Comparison of ENCODE assay signal across 1 cellular context in genomic region chr12:114680498-114681148, GRCh38.
TF ChIP-seq lines count a peak whose summit lies in the region.

No MANE protein-coding gene starts in this region.

TF ChIP-seq in IMR-90, 13 proteins besides CTCF, POLR2A, EP300 and RAD21 (continued from another document):
- no peak for TF ChIP-seq USF2 (IDR thresholded peaks at IDR 0.05; ENCODE audit: low read depth, low read length)
TF ChIP-seq in IMR-90: peak in this region for 1.
